In the genomic region with DNA sequence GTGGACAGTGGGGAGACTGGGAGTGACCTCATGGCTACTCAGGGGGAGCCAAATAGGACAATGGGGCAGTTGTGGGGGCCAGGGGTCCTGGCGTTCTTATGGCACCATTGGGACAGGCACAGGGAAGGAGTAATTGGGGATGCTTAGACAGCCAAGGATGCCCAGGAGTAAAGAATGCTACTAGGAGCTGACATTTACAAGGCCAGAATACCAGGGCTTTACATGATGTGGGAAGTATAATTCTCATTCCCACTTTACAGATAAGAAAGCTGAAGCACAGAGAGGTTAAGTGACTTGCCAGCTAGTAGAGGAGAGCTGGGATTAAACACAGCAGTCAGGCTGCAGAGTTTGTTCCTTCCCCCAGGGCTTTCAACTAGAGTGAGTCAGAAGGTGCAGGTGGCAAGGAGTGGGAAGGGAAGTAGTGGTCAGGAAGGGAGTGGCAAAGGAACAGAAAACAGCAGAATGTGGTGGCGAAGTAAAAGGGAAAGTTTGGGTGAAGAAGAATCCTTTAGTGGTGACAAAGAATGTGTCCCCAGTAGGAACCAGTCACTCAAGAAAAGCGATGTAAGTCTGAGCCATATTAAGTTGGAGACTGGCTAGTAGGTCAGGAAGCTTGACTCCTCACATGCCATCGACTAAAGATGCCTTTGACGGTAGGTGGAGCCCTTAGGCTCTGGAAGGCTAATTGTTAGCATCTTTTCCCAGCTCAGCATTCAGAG, we compare ENCODE assay signal across 8 cellular contexts. TPM values are rescaled to one million over a fixed set of nuclear protein-coding genes. Genes with fewer than 3 reads are reported as not detected.
A peak's percentile ranks its signal among the peaks of the same experiment; 100 is the strongest.
DNase-seq lines count a peak whose midpoint lies in the region; ATAC-seq and TF ChIP-seq lines count a peak whose summit lies in the region.

No MANE protein-coding gene starts in this region.

- H3K4me2 ChIP-seq in GM23248 (ENCODE audit: unreplicated experiment), result no peak overlapping the region

- H3K9me3 ChIP-seq in BE2C (no peaks in the 10 kb centered on the region), GM23248 (ENCODE audit: low read depth) (no peaks in the 10 kb centered on the region)

- 52 to 57% methylated on average over 5 of the region's 5 CpGs for WGBS in GM23248 (ENCODE audit: low coverage in 1 of 2, low lambda C conversion rate in 2 of 2, missing lambda C conversion rate in 2 of 2), 2 experiments

- no peaks in the 10 kb centered on the region for H4K20me1 ChIP-seq in GM23248 (ENCODE audit: insufficient read depth)

- H3K27ac ChIP-seq in GM23248, result no peak overlapping the region

- DNase-seq in BE2C, result no peak
- peak; percentile 61 for DNase-seq in GM23248
- peak; percentile 61 for DNase-seq in RKO (ENCODE audit: low spot score)
- DNase-seq in foreskin fibroblast, result peak in 1 of 2 donors; percentile 32
- no peak for DNase-seq in stimulated activated naive CD8-positive, alpha-beta T cell treated with anti-CD3 and anti-CD28 coated beads, Interleukin-15, Interleukin-2, amounts not matched to agents 100 U/mL and 50 U/mL, for 24 hours
- no peak for DNase-seq in mesenteric fat pad (ENCODE audit: low spot score)
- no peak for DNase-seq in stimulated activated CD4-positive, alpha-beta T cell treated with anti-CD3 and anti-CD28 coated beads, Interleukin-4, amount 100 ng/mL, for 1 hour

- peak; percentile 44 for TF ChIP-seq CTCF in BE2C (IDR thresholded peaks at IDR 0.05; ENCODE audit: low read depth, low read length)
- peak; percentile 5 for TF ChIP-seq CTCF in foreskin fibroblast (IDR thresholded peaks at IDR 0.05; ENCODE audit: low read depth, low read length)

- no peak overlapping the region for H2AFZ ChIP-seq in GM23248

- H3K79me2 ChIP-seq in GM23248 (ENCODE audit: insufficient read depth), result no peaks in the 10 kb centered on the region

- no peaks in the 10 kb centered on the region for H3F3A ChIP-seq in GM23248 (ENCODE audit: insufficient read depth)

- no peaks in the 10 kb centered on the region for H3K36me3 ChIP-seq in BE2C
- H3K36me3 ChIP-seq in GM23248 (ENCODE audit: low read depth), result no peaks in the 10 kb centered on the region

- ATAC-seq in stimulated activated naive CD8-positive, alpha-beta T cell treated with anti-CD3 and anti-CD28 coated beads, Interleukin-15, Interleukin-2, amounts not matched to agents 100 U/mL and 50 U/mL, for 24 hours, result peak; percentile 59
- no peak for ATAC-seq in HG03196 (IDR thresholded peaks at IDR 0.05; ENCODE audit: unreplicated experiment)

- H3K4me1 ChIP-seq in BE2C, result no peaks in the 10 kb centered on the region; the same call in 1 of the 2 replicates
- no peaks in the 10 kb centered on the region for H3K4me1 ChIP-seq in GM23248 (ENCODE audit: insufficient read depth)

- in situ Hi-C loops in GM23248 (cut with MboI), result loop anchor here (25.0 kb wide), 1 partner anchor 726 kb away; no protein-coding TSS in a partner anchor

- H3K27me3 ChIP-seq in BE2C (peaks cover 7% of the 10 kb centered on the region), GM23248 (replicated peaks; ENCODE audit: insufficient read depth) (peaks cover 62% of the 10 kb centered on the region)

- no peak overlapping the region for H3K9ac ChIP-seq in GM23248

- H3K9me2 ChIP-seq in GM23248 (ENCODE audit: insufficient read depth), result no peaks in the 10 kb centered on the region

- no peak overlapping the region for H3K4me3 ChIP-seq in BE2C (ENCODE audit: low read depth, low read length)
- no peak overlapping the region for H3K4me3 ChIP-seq in GM23248
- H3K4me3 ChIP-seq in foreskin fibroblast (ENCODE audit: low read depth in 1 of 2, low read length in 2 of 2), result no peak overlapping the region

RNA-seq across cellular contexts. Expression of a gene that starts 32.8 kb away (rescaled TPM):
- polyA plus RNA-seq in BE2C (2012; ENCODE audit: insufficient read depth, insufficient read length, low read depth), result 2.7 TPM
- not detected in 2 replicates for total RNA-seq in GM23248 (2014; rRNA removed; shearing (Covaris generic))
- polyA plus RNA-seq in GM23248 (2016; fragmentation: Nextera tagmentation; extraction: Ambion mirVana), result not detected in 2 replicates
- 49.8 TPM for total RNA-seq in mesenteric fat pad

Comparison
In these comparisons a context has a peak if more than half of its experiments do, and no peak if none do; other contexts are left out.
1. DNase-seq: peak in GM23248 (single experiment) and RKO (single experiment); none in BE2C (single experiment), stimulated activated naive CD8-positive, alpha-beta T cell treated with anti-CD3 and anti-CD28 coated beads, Interleukin-15, Interleukin-2, amounts not matched to agents 100 U/mL and 50 U/mL, for 24 hours (single experiment), mesenteric fat pad (single experiment) and stimulated activated CD4-positive, alpha-beta T cell treated with anti-CD3 and anti-CD28 coated beads, Interleukin-4, amount 100 ng/mL, for 1 hour (single experiment).
2. RNA of a gene that starts 32.8 kb away (total RNA-seq): 49.8 TPM in mesenteric fat pad (single experiment); not detected in GM23248; every median in the first group is over 10 times any median in the second.